31 cellular contexts compared by ENCODE assay signal in genomic region chrX:115486510-115486909, GRCh38.
"Had no signal": no experiment of that assay in that cellular context is flagged by ENCODE, and none has a peak within 500 bp of the region (broad histone marks: within the 10 kb centered on the region; RNA-seq: fewer than 3 reads in every experiment).

No MANE protein-coding gene starts in this region.

- DNase-seq: activated effector memory CD4-positive, alpha-beta T cell treated with anti-CD3 and anti-CD28 coated beads, Interleukin-2, amount 50 U/mL, for 16 hours; activated effector memory CD4-positive, alpha-beta T cell treated with Interleukin-2 at 50 U/mL for 16 hours; activated gamma-delta T cell; activated gamma-delta T cell treated with Interleukin-2 at 50 U/mL for 16 hours; activated naive CD4-positive, alpha-beta T cell; activated naive CD4-positive, alpha-beta T cell treated with anti-CD3 and anti-CD28 coated beads for 36 hours; activated naive CD4-positive, alpha-beta T cell treated with anti-CD3 and anti-CD28 coated beads, Interleukin-2, amount 10 ng/mL, durations not matched to agents 7 days and 5 days; activated naive CD4-positive, alpha-beta T cell treated with anti-CD3 and anti-CD28 coated beads, Interleukin-2, amount 50 U/mL, for 16 hours; activated naive CD4-positive, alpha-beta T cell treated with Interleukin-2 at 50 U/mL for 16 hours; activated naive CD8-positive, alpha-beta T cell treated with anti-CD3 and anti-CD28 coated beads for 36 hours; activated naive CD8-positive, alpha-beta T cell treated with anti-CD3 and anti-CD28 coated beads, Interleukin-2, amount 10 ng/mL, durations not matched to agents 7 days and 5 days; activated naive CD8-positive, alpha-beta T cell treated with anti-CD3 and anti-CD28 coated beads, Interleukin-2, amount 50 U/mL, for 24 hours; activated T-cell treated with anti-CD3 and anti-CD28 coated beads, Interleukin-2, amount 50 U/mL, for 4 hours; activated T-cell treated with anti-CD3 and anti-CD28 coated beads, Interleukin-2, amount 50 U/mL, for 48 hours; activated T-cell treated with anti-CD3 and anti-CD28 coated beads, Interleukin-2, amount 50 U/mL, for 72 hours; adrenal gland; amniotic stem cell; amygdala; anterior cingulate cortex; aorta; body of pancreas; brain microvascular endothelial cell; caudate nucleus; central memory CD4-positive, alpha-beta T cell; cerebellar nuclear complex had no signal

- H3K4me1 ChIP-seq: adrenal gland, ascending aorta, body of pancreas, breast epithelium had no signal

- H3K36me3 ChIP-seq: adrenal gland, ascending aorta, brain microvascular endothelial cell, breast epithelium, cardiac muscle cell had no signal

- H3K27ac ChIP-seq: adrenal gland, ascending aorta, body of pancreas, brain microvascular endothelial cell, breast epithelium, cardiac muscle cell had no signal

- H3K4me3 ChIP-seq: adrenal gland, ascending aorta, body of pancreas, breast epithelium, cardiac muscle cell had no signal

- ATAC-seq: activated naive CD4-positive, alpha-beta T cell treated with anti-CD3 and anti-CD28 coated beads, Interleukin-2, amount 50 U/mL, for 72 hours; activated naive CD8-positive, alpha-beta T cell treated with anti-CD3 and anti-CD28 coated beads, Interleukin-2, amount 50 U/mL, for 24 hours; activated T-cell treated with anti-CD3 and anti-CD28 coated beads, Interleukin-2, amount 50 U/mL, for 4 hours; activated T-cell treated with anti-CD3 and anti-CD28 coated beads, Interleukin-2, amount 50 U/mL, for 72 hours; activated T-helper 17 cell treated with anti-CD3 and anti-CD28 coated beads, Interleukin-2, amount 50 U/mL, for 72 hours; body of pancreas had no signal

- FAIRE-seq: bronchial epithelial cell had no signal

- H3K9me3 ChIP-seq: adrenal gland, ascending aorta, body of pancreas had no signal

- H3K27me3 ChIP-seq: ascending aorta, body of pancreas, brain microvascular endothelial cell, cardiac muscle cell had no signal
